In genomic region chr7:75638607-75639070, GRCh38 we compare ENCODE assay signal across 8 cellular contexts.
A peak's percentile ranks its signal among the peaks of the same experiment; 100 is the strongest.
DNase-seq lines count a peak whose midpoint lies in the region; ATAC-seq and TF ChIP-seq lines count a peak whose summit lies in the region.

No MANE protein-coding gene starts in this region.

- H3K4me1 ChIP-seq in left lung (peaks cover 5 to 37% of the 10 kb centered on the region in 2 donors), stomach (peaks cover 8 to 19% (median 18%) of the 10 kb centered on the region in 4 donors)

- TF ChIP-seq CTCF in left lung (IDR thresholded peaks at IDR 0.05), result no peak
- TF ChIP-seq CTCF in stomach (IDR thresholded peaks at IDR 0.05), result no peak

- H3K36me3 ChIP-seq in left lung, result no peaks in the 10 kb centered on the region
- no peaks in the 10 kb centered on the region for H3K36me3 ChIP-seq in stomach

- H3K27me3 ChIP-seq in left lung, result no peaks in the 10 kb centered on the region
- H3K27me3 ChIP-seq in stomach, result no peaks in the 10 kb centered on the region

- TF ChIP-seq EP300 in stomach (IDR thresholded peaks at IDR 0.05), result no peak

- WGBS in stomach, 5 donors, result 1 to 3% (median 2%) methylated on average over 21 to 35 of the region's 35 CpGs

- intact Hi-C loops in left lung (cut with DNase I) (no loop called here), stomach (cut with DNase I; ENCODE audit: low total_unique reads) (loop anchor here (10.0 kb wide), 1 partner anchor 116 kb away; no protein-coding TSS in a partner anchor)

- H3K9me3 ChIP-seq in left lung (peaks cover 0 to 4% of the 10 kb centered on the region in 2 donors), stomach (peaks cover 0 to 9% (median 4%) of the 10 kb centered on the region in 4 donors)

- DNase-seq in DMS153 treated with DMSO at 0.1 percent for 48 hours (lab: John Stamatoyannopoulos, UW; ENCODE audit: unreplicated experiment) (peak; percentile 25), DMS153 (lab: John Stamatoyannopoulos, UW) (no peak), NCI-H69 (lab: John Stamatoyannopoulos, UW) (peak; percentile 73), left lung (peak; percentile 44 to 88), stomach (peak; percentile 67), H4 (ENCODE audit: low spot score) (no peak), RPMI8226 (no peak)

- no peak for TF ChIP-seq POLR2A in stomach (IDR thresholded peaks at IDR 0.05)

- H3K4me3 ChIP-seq in left lung (peak overlapping the region; percentile 83), stomach (peak overlapping the region; percentile 67 to 80 (median 72))

- peak; percentile 67 for ATAC-seq in left lung

- H3K27ac ChIP-seq in cingulate gyrus (ENCODE audit: low read depth, low read length) (peak overlapping the region; percentile 91), left lung (peak overlapping the region; percentile 79 to 88), stomach (peak overlapping the region in 4 of 5 donors; percentile 76 to 82 (median 80))

Comparison
In these comparisons a context has a peak if more than half of its experiments do, and no peak if none do; other contexts are left out.
1. DNase-seq: peak in DMS153 treated with DMSO at 0.1 percent for 48 hours (single experiment), NCI-H69 (single experiment), left lung (2 of 2) and stomach (single experiment); none in DMS153 (single experiment), H4 (single experiment) and RPMI8226 (single experiment).
2. Peak in every context shown above with its lines, with median percentiles within 50 percentile points of each other: H3K27ac ChIP-seq.